In genomic region chr5:153572393-153572930, GRCh38 we compare ENCODE assay signal across 14 cellular contexts.
DNase-seq lines count a peak whose midpoint lies in the region; ATAC-seq and TF ChIP-seq lines count a peak whose summit lies in the region.
"Had no signal": no experiment of that assay in that cellular context is flagged by ENCODE, and none has a peak within 500 bp of the region (broad histone marks: within the 10 kb centered on the region; RNA-seq: fewer than 3 reads in every experiment).

No MANE protein-coding gene starts in this region.

- no peaks in the 10 kb centered on the region for H3K36me3 Mint-ChIP-seq in WTC11
- H3K36me3 Mint-ChIP-seq in endodermal cell (ENCODE audit: low read depth): no peaks in the 10 kb centered on the region
- no peaks in the 10 kb centered on the region for H3K36me3 Mint-ChIP-seq in MCF 10A (ENCODE audit: insufficient read depth, unreplicated experiment)

- 57 to 91% methylated on average over 7 of the region's 7 CpGs for WGBS in endodermal cell (ENCODE audit: insufficient coverage in 1 of 2, insufficient read length in 1 of 2), 2 experiments

- ATAC-seq in WTC11 (no peak), thoracic aorta (ENCODE audit: insufficient number of reproducible peaks, low FRiP score, low read depth) (no peak), GM19324 (IDR thresholded peaks at IDR 0.05; ENCODE audit: low FRiP score, unreplicated experiment) (no peak), GM18909 (IDR thresholded peaks at IDR 0.05; ENCODE audit: poor library complexity, unreplicated experiment) (no peak)

- H3K27me3 Mint-ChIP-seq in WTC11 (ENCODE audit: low read depth): no peaks in the 10 kb centered on the region; the same call in 1 of the 2 replicates
- H3K27me3 Mint-ChIP-seq in endodermal cell (ENCODE audit: insufficient read depth): no peaks in the 10 kb centered on the region
- H3K27me3 Mint-ChIP-seq in MCF 10A (ENCODE audit: insufficient read depth, unreplicated experiment): no peaks in the 10 kb centered on the region

- H3K9me3 Mint-ChIP-seq in WTC11 (no peaks in the 10 kb centered on the region), endodermal cell (no peaks in the 10 kb centered on the region), MCF 10A (ENCODE audit: unreplicated experiment) (peaks cover 5% of the 10 kb centered on the region)

- no peak for TF ChIP-seq CTCF in WTC11 (IDR thresholded peaks at IDR 0.05)
- TF ChIP-seq CTCF in endodermal cell (conservative IDR thresholded peaks at IDR 0.05): no peak
- TF ChIP-seq CTCF in thoracic aorta (IDR thresholded peaks at IDR 0.05): no peak
- no peak for TF ChIP-seq CTCF in MCF 10A (IDR thresholded peaks at IDR 0.05; ENCODE audit: unreplicated experiment)

- no peak overlapping the region for H3K9ac ChIP-seq in endodermal cell (ENCODE audit: extremely low read depth, low read length, poor library complexity, severe bottlenecking)

- H3K27ac ChIP-seq in endodermal cell (ENCODE audit: low read depth, low read length): peak overlapping the region; percentile 87
- peak overlapping the region; percentile 46 to 85 for H3K27ac ChIP-seq in thoracic aorta
- H3K27ac ChIP-seq: C4-2B had no signal

- no peaks in the 10 kb centered on the region; the same call in 1 of the 2 replicates for H3K4me1 Mint-ChIP-seq in WTC11
- H3K4me1 Mint-ChIP-seq in endodermal cell: no peaks in the 10 kb centered on the region
- H3K4me1 Mint-ChIP-seq in MCF 10A (ENCODE audit: insufficient read depth, unreplicated experiment): peaks cover 14% of the 10 kb centered on the region

- H3K4me3 ChIP-seq in MG63 (no peak overlapping the region), endodermal cell (ENCODE audit: low read length) (no peak overlapping the region), thoracic aorta (no peak overlapping the region)

- H3K27me3 ChIP-seq in MG63: no peaks in the 10 kb centered on the region
- H3K27me3 ChIP-seq in endodermal cell (ENCODE audit: control insufficient read depth, insufficient read depth, low read length, poor library complexity, severe bottlenecking): peaks cover 6% of the 10 kb centered on the region
- no peaks in the 10 kb centered on the region for H3K27me3 ChIP-seq in thoracic aorta (replicated peaks; ENCODE audit: insufficient read depth)

- H3K27ac Mint-ChIP-seq in WTC11 (no peak overlapping the region), endodermal cell (no peak overlapping the region), MCF 10A (ENCODE audit: low read depth, unreplicated experiment) (no peak overlapping the region)

- no peaks in the 10 kb centered on the region for H3K9me3 ChIP-seq in MG63
- H3K9me3 ChIP-seq in endodermal cell (ENCODE audit: control insufficient read depth, low read length): no peaks in the 10 kb centered on the region
- no peaks in the 10 kb centered on the region for H3K9me3 ChIP-seq in thoracic aorta

- H3K36me3 ChIP-seq in MG63: no peaks in the 10 kb centered on the region
- H3K36me3 ChIP-seq in endodermal cell (ENCODE audit: control insufficient read depth, insufficient read depth, low read length): no peaks in the 10 kb centered on the region
- H3K36me3 ChIP-seq in thoracic aorta: no peaks in the 10 kb centered on the region

- BruUV-seq in MCF 10A (replicated peaks; lab: Mats Ljungman, UMichigan): no TSS peak

- H3K4me3 Mint-ChIP-seq in WTC11: no peak overlapping the region
- no peak overlapping the region for H3K4me3 Mint-ChIP-seq in endodermal cell
- no peak overlapping the region for H3K4me3 Mint-ChIP-seq in MCF 10A (ENCODE audit: unreplicated experiment)

- CTCF ChIA-PET in WTC11 (lab: Charles Lee): no interaction called here
- CTCF ChIA-PET in MCF 10A (lab: Yijun Ruan, JAX): interaction anchor here (0.8 kb wide), 1 partner anchor 392 kb away, joined by 3 read pairs; no protein-coding TSS in a partner anchor

- intact Hi-C loops in MCF 10A (cut with micrococcal nuclease): no loop called here

- DNase-seq in MG63: peak; percentile 11
- no peak for DNase-seq in WTC11 (ENCODE audit: low spot score)
- DNase-seq in endodermal cell: no peak
- no peak for DNase-seq in thoracic aorta (ENCODE audit: low spot score)
- DNase-seq in MCF 10A (ENCODE audit: unreplicated experiment): no peak
- DNase-seq: NCI-H1105, NCI-H1694, NCI-H2081 treated with DMSO at 0.1 percent for 48 hours, NCI-H510A, NCI-H82, SHP77 treated with DMSO at 0.1 percent for 48 hours had no signal

- POLR2A ChIA-PET in WTC11 (lab: Charles Lee) (no interaction called here), MCF 10A (lab: Yijun Ruan, JAX) (interaction anchor here (1.4 to 1.6 kb wide), 2 partner anchors 10 to 21 kb away, joined by 3 to 4 read pairs; no protein-coding TSS in a partner anchor)

- H3K4me1 ChIP-seq in endodermal cell (ENCODE audit: control insufficient read depth, insufficient read depth, low read length): no peaks in the 10 kb centered on the region
- peaks cover 37 to 59% of the 10 kb centered on the region in 2 donors for H3K4me1 ChIP-seq in thoracic aorta (ENCODE audit: control insufficient read depth in 1 of 2, low read depth in 2 of 2)

TF ChIP-seq in WTC11, 78 proteins besides CTCF, POLR2A, EP300 and RAD21:
- TF ChIP-seq FOXP4 (CRISPR knock-in tag; IDR thresholded peaks at IDR 0.05) (no peak), HMGA2 (CRISPR knock-in tag; IDR thresholded peaks at IDR 0.05) (peak; percentile 42; the same call in 1 of the 2 replicates), IRF1 (CRISPR knock-in tag; IDR thresholded peaks at IDR 0.05) (no peak), ZNF263 (CRISPR knock-in tag; IDR thresholded peaks at IDR 0.05; ENCODE audit: low read depth) (no peak), TP53 (CRISPR knock-in tag; IDR thresholded peaks at IDR 0.05) (no peak), E2F1 (CRISPR knock-in tag; IDR thresholded peaks at IDR 0.05) (no peak), E2F5 (CRISPR knock-in tag; IDR thresholded peaks at IDR 0.05) (no peak), PREB (CRISPR knock-in tag; IDR thresholded peaks at IDR 0.05; ENCODE audit: borderline replicate concordance) (no peak)
